2 cellular contexts compared by ENCODE assay signal in the genomic region with DNA sequence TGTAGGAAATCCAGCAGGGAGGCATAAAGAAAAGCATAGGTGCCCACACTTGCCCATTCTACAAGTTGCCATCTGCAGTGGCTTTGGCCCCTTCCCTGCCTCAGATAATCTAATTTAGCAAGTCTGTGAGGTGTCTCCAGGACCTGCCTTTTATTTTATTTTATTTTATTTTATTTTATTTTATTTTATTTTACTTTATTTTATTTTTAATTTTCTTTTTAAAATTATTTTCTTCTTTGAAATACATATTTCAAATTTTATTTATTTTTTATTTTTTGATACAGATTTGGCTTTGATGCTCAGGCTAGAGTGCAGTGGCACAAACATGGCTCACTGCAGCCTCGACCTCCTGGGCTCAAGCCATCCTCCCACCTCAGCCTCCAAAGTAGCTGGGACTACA. TPM values are rescaled to one million over a fixed set of nuclear protein-coding genes. Genes with fewer than 3 reads are reported as not detected.
"Had no signal": no experiment of that assay in that cellular context is flagged by ENCODE, and none has a peak within 500 bp of the region (broad histone marks: within the 10 kb centered on the region; RNA-seq: fewer than 3 reads in every experiment).

No MANE protein-coding gene starts in this region.

RNA-seq across cellular contexts. Expression of a gene that starts 51.0 kb away (rescaled TPM):
- total RNA-seq: G401, GM12878 had no signal
- polyA plus RNA-seq: GM12878 had no signal
